10 cellular contexts compared by ENCODE assay signal in genomic region chr6:75281643-75282042, GRCh38. TPM values are rescaled to one million over a fixed set of nuclear protein-coding genes. Genes with fewer than 3 reads are reported as not detected.
DNase-seq lines count a peak whose midpoint lies in the region; ATAC-seq and TF ChIP-seq lines count a peak whose summit lies in the region.
"Had no signal": no experiment of that assay in that cellular context is flagged by ENCODE, and none has a peak within 500 bp of the region (broad histone marks: within the 10 kb centered on the region; RNA-seq: fewer than 3 reads in every experiment).

No MANE protein-coding gene starts in this region.

- H2AK5ac ChIP-seq in H9 (ENCODE audit: insufficient read length, low read length), result no peak overlapping the region

- H3K27me3 ChIP-seq in CD8-positive, alpha-beta T cell (ENCODE audit: insufficient read depth, low read length), result no peaks in the 10 kb centered on the region
- no peaks in the 10 kb centered on the region for H3K27me3 ChIP-seq in H9 (ENCODE audit: insufficient read depth, low read length)

- H4K8ac ChIP-seq in H9 (replicated peaks; ENCODE audit: insufficient read length, low read depth, low read length), result no peak overlapping the region

- H3K27me3 Mint-ChIP-seq in CD8-positive, alpha-beta T cell (ENCODE audit: low read depth), result no peaks in the 10 kb centered on the region
- H3K27me3 Mint-ChIP-seq in H9 (ENCODE audit: low read depth), result no peaks in the 10 kb centered on the region
- no peaks in the 10 kb centered on the region for H3K27me3 Mint-ChIP-seq in activated naive CD8-positive, alpha-beta T cell

- no peak overlapping the region for H3T11ph ChIP-seq in H9 (ENCODE audit: low read length)

- no peak overlapping the region for H2BK20ac ChIP-seq in H9 (ENCODE audit: low read depth, low read length, poor library complexity, severe bottlenecking)

- H3K9me3 ChIP-seq in CD8-positive, alpha-beta T cell (ENCODE audit: low read length), result no peaks in the 10 kb centered on the region
- no peaks in the 10 kb centered on the region for H3K9me3 ChIP-seq in H9 (ENCODE audit: control insufficient read depth, low read depth, low read length)
- H3K9me3 ChIP-seq in mesodermal cell (ENCODE audit: control insufficient read depth, low read length), result no peaks in the 10 kb centered on the region

- H3K36me3 Mint-ChIP-seq in CD8-positive, alpha-beta T cell, result peaks cover 5% of the 10 kb centered on the region
- peaks cover 0 to 4% (median 2%) of the 10 kb centered on the region in 3 experiments; a peak in 3 of 7 replicates for H3K36me3 Mint-ChIP-seq in H9 (ENCODE audit: insufficient read depth in 1 of 3, low read depth in 3 of 3)
- H3K36me3 Mint-ChIP-seq in activated naive CD8-positive, alpha-beta T cell, result peaks cover 10% of the 10 kb centered on the region

- H3K23me2 ChIP-seq in H9 (ENCODE audit: insufficient read length, low read depth, low read length, poor library complexity, severe bottlenecking), result no peaks in the 10 kb centered on the region

- no peaks in the 10 kb centered on the region for H3K9me3 Mint-ChIP-seq in CD8-positive, alpha-beta T cell
- H3K9me3 Mint-ChIP-seq in H9, result no peaks in the 10 kb centered on the region
- no peaks in the 10 kb centered on the region for H3K9me3 Mint-ChIP-seq in activated naive CD8-positive, alpha-beta T cell (ENCODE audit: low read depth)

- CTCF ChIA-PET in CD8-positive, alpha-beta T cell (lab: Charles Lee), result no interaction called here

- H3K4me3 Mint-ChIP-seq in CD8-positive, alpha-beta T cell, result peak overlapping the region; percentile 32
- H3K4me3 Mint-ChIP-seq in H9, result peak overlapping the region in 1 of 2 experiments; percentile 40; a peak in 3 of 5 replicates
- H3K4me3 Mint-ChIP-seq in activated naive CD8-positive, alpha-beta T cell, result peak overlapping the region; percentile 77

- H3K36me3 ChIP-seq in CD8-positive, alpha-beta T cell (ENCODE audit: insufficient read depth, low read length), result no peaks in the 10 kb centered on the region
- H3K36me3 ChIP-seq in mesodermal cell (ENCODE audit: control insufficient read depth, insufficient read depth, low read length), result no peaks in the 10 kb centered on the region

- no peak overlapping the region for H3K14ac ChIP-seq in H9 (ENCODE audit: insufficient read depth, low read length)

- H2BK15ac ChIP-seq in H9 (ENCODE audit: low read depth, low read length), result no peak overlapping the region

- H4K91ac ChIP-seq in H9 (ENCODE audit: insufficient read length, low read depth, low read length), result no peak overlapping the region

- peaks cover 31% of the 10 kb centered on the region; the same call in 1 of the 2 replicates for H3K79me2 ChIP-seq in H9 (ENCODE audit: insufficient read depth, low read length)

- H3K56ac ChIP-seq in H9 (ENCODE audit: insufficient read length, low read depth, low read length), result no peak overlapping the region

- no peak for ATAC-seq in CD8-positive, alpha-beta T cell

- H2BK12ac ChIP-seq in H9 (ENCODE audit: insufficient read length, low read depth, low read length), result no peak overlapping the region

- peaks cover 5% of the 10 kb centered on the region for H3K79me1 ChIP-seq in H9 (ENCODE audit: insufficient read depth, low read depth, low read length, poor library complexity, severe bottlenecking)

- H2BK5ac ChIP-seq in H9 (ENCODE audit: insufficient read length, low read length), result no peak overlapping the region

- H3K23ac ChIP-seq in H9 (ENCODE audit: insufficient read length, low read depth, low read length), result no peak overlapping the region

- peaks cover 48% of the 10 kb centered on the region for H3K4me1 Mint-ChIP-seq in CD8-positive, alpha-beta T cell (ENCODE audit: low read depth)
- H3K4me1 Mint-ChIP-seq in H9, result peaks cover 44 to 45% of the 10 kb centered on the region in 2 experiments
- H3K4me1 Mint-ChIP-seq in activated naive CD8-positive, alpha-beta T cell (ENCODE audit: low read depth), result peaks cover 55% of the 10 kb centered on the region

- H3K27ac ChIP-seq in CD8-positive, alpha-beta T cell (ENCODE audit: low read depth, low read length), result no peak overlapping the region
- H3K27ac ChIP-seq in H9 (ENCODE audit: insufficient read length, low read depth, low read length) (no peak overlapping the region), mesodermal cell (ENCODE audit: low read depth, low read length, severe bottlenecking) (no peak overlapping the region)

- no peak overlapping the region for H2AFZ ChIP-seq in H9 (ENCODE audit: low read length)

- H2BK120ac ChIP-seq in H9 (ENCODE audit: low read depth, low read length, poor library complexity, severe bottlenecking), result no peak overlapping the region

- H3K27ac Mint-ChIP-seq in CD8-positive, alpha-beta T cell, result no peak overlapping the region
- peak overlapping the region in 2 of 3 experiments; percentile 43 to 80; a peak in 1 of 7 replicates for H3K27ac Mint-ChIP-seq in H9
- peak overlapping the region; percentile 84 for H3K27ac Mint-ChIP-seq in activated naive CD8-positive, alpha-beta T cell

- H3K9ac ChIP-seq in H9 (ENCODE audit: extremely low read depth, insufficient read length, low read length), result no peak overlapping the region

- no peak overlapping the region for H3K18ac ChIP-seq in H9 (ENCODE audit: insufficient read length, low read depth, low read length)

- H4K20me1 ChIP-seq in H9 (ENCODE audit: control insufficient read depth, insufficient read depth, insufficient read length), result no peaks in the 10 kb centered on the region

- intact Hi-C loops in CD8-positive, alpha-beta T cell (cut with DNase I, micrococcal nuclease), result no loop called here

- peaks cover 45% of the 10 kb centered on the region for H3K4me1 ChIP-seq in CD8-positive, alpha-beta T cell (ENCODE audit: insufficient read depth, low read length)
- H3K4me1 ChIP-seq in H9 (ENCODE audit: insufficient read depth, low read length), result peaks cover 7% of the 10 kb centered on the region; the same call in 1 of the 2 replicates
- peaks cover 7% of the 10 kb centered on the region for H3K4me1 ChIP-seq in mesodermal cell (ENCODE audit: control insufficient read depth, insufficient read depth, low read length, poor library complexity, severe bottlenecking)

- TF ChIP-seq CTCF in CD8-positive, alpha-beta T cell (IDR thresholded peaks at IDR 0.05), result no peak
- TF ChIP-seq CTCF in H9 (conservative IDR thresholded peaks at IDR 0.05), result no peak

- POLR2A ChIA-PET in CD8-positive, alpha-beta T cell (lab: Charles Lee), result no interaction called here

- H3K4me2 ChIP-seq in H9 (ENCODE audit: insufficient read depth, insufficient read length, low read length), result peak overlapping the region; percentile 35

- DNase-seq in CD8-positive, alpha-beta T cell, result no peak
- DNase-seq in H9 (no peak), DMS 273 (lab: John Stamatoyannopoulos, UW; ENCODE audit: unreplicated experiment) (no peak), DMS53 treated with DMSO at 0.1 percent for 48 hours (lab: John Stamatoyannopoulos, UW; ENCODE audit: unreplicated experiment) (no peak), SIG-M5 treated with dmso at 0.1 percent for 504 hours (lab: John Stamatoyannopoulos, UW; ENCODE audit: unreplicated experiment) (no peak), NCI-H446 treated with DMSO at 0.1 percent for 48 hours (lab: John Stamatoyannopoulos, UW) (no peak)
- DNase-seq: NCI-H1417 treated with DMSO at 0.1 percent for 48 hours; stimulated activated CD4-positive, alpha-beta T cell treated with anti-CD3 and anti-CD28 coated beads, Interleukin-4, amount 100 ng/mL, for 24 hours had no signal

- no peak overlapping the region for H4K5ac ChIP-seq in H9 (ENCODE audit: insufficient read length, low read depth, low read length)

- H3K4ac ChIP-seq in H9 (ENCODE audit: low read depth, low read length), result no peak overlapping the region

- H3K4me3 ChIP-seq in CD8-positive, alpha-beta T cell (ENCODE audit: low read depth, low read length), result no peak overlapping the region
- peak overlapping the region; percentile 92 for H3K4me3 ChIP-seq in mesodermal cell (ENCODE audit: extremely low read depth, insufficient read depth, low read length, poor library complexity, severe bottlenecking)

RNA-seq across cellular contexts. Expression of gene TMEM30A, which starts 2.9 kb away (rescaled TPM):
- 10 to 100 TPM; 19.4 to 27.1 TPM for total RNA-seq in CD8-positive, alpha-beta T cell
- total RNA-seq in H9 (2021), result 63.0 and 65.2 TPM in 2 replicates
- 95.0 TPM for polyA plus RNA-seq in mesodermal cell (2013, experiment 1 of 2)
- 101 TPM for polyA plus RNA-seq in mesodermal cell (2013, experiment 2 of 2)

RNA-seq across cellular contexts. Expression of gene COX7A2, which starts 38.0 kb away (rescaled TPM):
- 100 to 1,000 TPM; 221 to 229 TPM for total RNA-seq in CD8-positive, alpha-beta T cell
- 508 and 516 TPM in 2 replicates for total RNA-seq in H9 (2021)
- 291 TPM for polyA plus RNA-seq in mesodermal cell (2013, experiment 1 of 2)
- 294 TPM for polyA plus RNA-seq in mesodermal cell (2013, experiment 2 of 2)
